8 cellular contexts compared by ENCODE assay signal in the genomic region with DNA sequence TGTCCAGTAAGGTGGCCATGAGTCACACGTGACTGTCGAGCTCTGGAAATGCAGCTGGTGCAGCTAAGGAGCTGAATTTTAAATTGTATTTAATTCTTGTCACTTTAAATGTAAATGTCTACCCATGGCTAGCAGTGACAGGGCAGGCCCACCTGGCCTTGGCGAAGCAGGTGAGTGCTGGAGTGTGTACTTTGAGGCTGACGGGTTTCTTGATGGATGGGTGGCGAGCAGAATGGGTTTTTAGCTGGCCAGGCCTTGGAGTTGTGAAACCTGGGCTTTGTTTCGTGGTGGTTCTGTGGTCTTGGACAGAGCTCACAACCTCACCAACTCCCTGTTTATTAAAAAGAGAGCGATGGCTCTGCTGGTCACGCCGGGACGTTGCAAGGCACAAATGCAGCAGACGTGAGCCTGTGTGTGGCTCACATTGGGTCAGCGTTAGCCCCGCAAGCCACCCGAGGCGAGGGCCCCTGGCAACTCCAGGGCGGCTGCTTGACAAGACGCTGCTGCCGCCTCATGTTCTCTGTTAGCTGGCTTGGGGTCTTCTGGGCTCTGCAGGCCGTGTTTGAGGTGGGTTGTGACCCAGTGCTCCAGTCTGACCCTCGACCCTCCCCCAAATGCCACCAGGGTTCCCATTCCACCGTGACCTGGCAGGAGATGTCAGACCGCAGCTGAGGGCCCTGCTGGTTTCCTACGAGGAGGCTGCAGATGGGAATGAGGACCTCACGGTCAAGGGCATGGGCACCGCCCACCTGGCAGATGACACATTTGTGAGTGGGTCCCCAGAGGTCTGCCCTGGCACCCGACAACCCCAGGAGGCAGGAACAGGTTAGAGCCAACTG.
DNase-seq lines count a peak whose midpoint lies in the region; ATAC-seq, FAIRE-seq and TF ChIP-seq lines count a peak whose summit lies in the region.
"Not testable (repeated sequence)": the region's sequence is repeated elsewhere in the genome, so short reads cannot be mapped to it uniquely, and the experiment has no call there.

No MANE protein-coding gene starts in this region.

- H3K27me3 Mint-ChIP-seq in osteocyte (ENCODE audit: unreplicated experiment): not testable (repeated sequence)

- H3K4me3 Mint-ChIP-seq in osteocyte (ENCODE audit: unreplicated experiment): not testable (repeated sequence)

- H3K36me3 ChIP-seq in BLaER1; IMR-90 (ENCODE audit: control insufficient read depth, insufficient read depth, low read length); bronchial epithelial cell (ENCODE audit: control insufficient read depth, insufficient read depth, low read length); right lobe of liver: not testable (repeated sequence)

- in situ Hi-C loops in IMR-90 (cut with MboI; ENCODE audit: low sequenced_read_pairs): loop anchor here (5.0 kb wide), 1 partner anchor 184 kb away; a partner anchor contains a TSS

- not testable (repeated sequence) for H2BK20ac ChIP-seq in IMR-90 (ENCODE audit: low read depth, low read length)

- H3K27ac ChIP-seq in BLaER1; IMR-90 (ENCODE audit: insufficient read depth, low read length); right lobe of liver: not testable (repeated sequence)

- not testable (repeated sequence) for DNase-seq in IMR-90; bronchial epithelial cell (ENCODE audit: low read depth); left colon; right lobe of liver; urothelium cell line (ENCODE audit: low spot score)
- DNase-seq in activated CD8-positive, alpha-beta memory T cell treated with anti-CD3 and anti-CD28 coated beads for 24 hours: peak; percentile 37
- DNase-seq in osteocyte (ENCODE audit: extremely low spot score, unreplicated experiment): peak; percentile 67

- not testable (repeated sequence) for H4K20me1 ChIP-seq in BLaER1; IMR-90 (ENCODE audit: insufficient read depth, low read length)

- H3K9me3 Mint-ChIP-seq in osteocyte (ENCODE audit: unreplicated experiment): not testable (repeated sequence)

- 96% methylated on average over 9 of the region's 26 CpGs; no CpG with 5 or more reads in 1 of the 2 experiments for WGBS in IMR-90 (ENCODE audit: extremely low coverage in 2 of 2, insufficient read length in 1 of 2), 2 experiments
- no CpG with 5 or more reads among the region's 26 CpGs for WGBS in right lobe of liver (ENCODE audit: insufficient coverage, low coverage, low lambda C conversion rate, missing lambda C conversion rate)

- H3K9me3 ChIP-seq in BLaER1; IMR-90 (ENCODE audit: control insufficient read depth, insufficient read depth, low read length); right lobe of liver: not testable (repeated sequence)

- TF ChIP-seq RAD21 in IMR-90 (IDR thresholded peaks at IDR 0.05; ENCODE audit: low read length): not testable (repeated sequence)

- CTCF ChIA-PET in IMR-90 (lab: Yijun Ruan, JAX): not testable (repeated sequence)

- H3K56ac ChIP-seq in IMR-90 (ENCODE audit: extremely low read depth, insufficient read depth, low read length): not testable (repeated sequence)

- H3K79me1 ChIP-seq in IMR-90 (ENCODE audit: low read depth in 1 of 2, low read length in 2 of 2): not testable (repeated sequence)

- not testable (repeated sequence) for H2AFZ ChIP-seq in IMR-90 (replicated peaks; ENCODE audit: low read length, poor library complexity)

- peaks cover 41% of the 10 kb centered on the region for H3K4me1 ChIP-seq in BLaER1
- peaks cover 17% of the 10 kb centered on the region for H3K4me1 ChIP-seq in IMR-90 (ENCODE audit: control insufficient read depth, insufficient read depth, low read length)
- H3K4me1 ChIP-seq in right lobe of liver: not testable (repeated sequence)

- H4K91ac ChIP-seq in IMR-90 (ENCODE audit: insufficient read depth, low read depth, low read length): not testable (repeated sequence)

- not testable (repeated sequence) for ATAC-seq in IMR-90 (ENCODE audit: low read depth)
- ATAC-seq in left colon: peak; percentile 47
- ATAC-seq in right lobe of liver: peak; percentile 23 to 76 (median 54)

- dilution Hi-C loops in IMR-90 (cut with HindIII; ENCODE audit: low sequenced_read_pairs, unreplicated experiment): not testable (repeated sequence)

- not testable (repeated sequence) for H2BK5ac ChIP-seq in IMR-90 (ENCODE audit: low read depth, low read length, poor library complexity, severe bottlenecking)

- TF ChIP-seq CTCF in IMR-90 (conservative IDR thresholded peaks at IDR 0.05; ENCODE audit: low read depth, low read length); bronchial epithelial cell (IDR thresholded peaks at IDR 0.05; ENCODE audit: insufficient read depth, low read length, severe bottlenecking); right lobe of liver (IDR thresholded peaks at IDR 0.05); osteocyte (IDR thresholded peaks at IDR 0.05): not testable (repeated sequence)

- intact Hi-C loops in IMR-90 (cut with micrococcal nuclease): loop anchor here (10.0 kb wide), 1 partner anchor 186 kb away; a partner anchor contains a TSS
- intact Hi-C loops in left colon (cut with DNase I, micrococcal nuclease); right lobe of liver (cut with DNase I): not testable (repeated sequence)

- not testable (repeated sequence) for H3K9ac ChIP-seq in BLaER1; IMR-90 (ENCODE audit: low read depth, low read length)

- not testable (repeated sequence) for H3K9me1 ChIP-seq in IMR-90 (ENCODE audit: insufficient read depth, low read length)

- peak; percentile 88 for FAIRE-seq in bronchial epithelial cell (lab: Jason Lieb, UNC)
- peak; percentile 61 for FAIRE-seq in urothelium cell line (lab: Jason Lieb, UNC)

- H3K27ac Mint-ChIP-seq in osteocyte (ENCODE audit: unreplicated experiment): not testable (repeated sequence)

- H3K36me3 Mint-ChIP-seq in osteocyte (ENCODE audit: unreplicated experiment): not testable (repeated sequence)

- H3K14ac ChIP-seq in IMR-90 (replicated peaks; ENCODE audit: low read depth, low read length): not testable (repeated sequence)

- not testable (repeated sequence) for H3K27me3 ChIP-seq in BLaER1; IMR-90 (ENCODE audit: control insufficient read depth, insufficient read depth, low read length); bronchial epithelial cell (ENCODE audit: control insufficient read depth, insufficient read depth, low read length); right lobe of liver

- H3K23ac ChIP-seq in IMR-90 (ENCODE audit: low read depth, low read length): not testable (repeated sequence)

- POLR2A ChIA-PET in IMR-90 (lab: Charles Lee; ENCODE audit: unreplicated experiment): not testable (repeated sequence)

- not testable (repeated sequence) for H2BK15ac ChIP-seq in IMR-90 (ENCODE audit: low read depth, low read length)

- H3K4me1 Mint-ChIP-seq in osteocyte (ENCODE audit: unreplicated experiment): not testable (repeated sequence)

- not testable (repeated sequence) for H3K4me3 ChIP-seq in BLaER1; IMR-90 (ENCODE audit: insufficient read depth, low read depth, low read length); bronchial epithelial cell (ENCODE audit: low read depth, low read length); right lobe of liver

- H3K4me2 ChIP-seq in BLaER1: peak overlapping the region; percentile 59; the same call in 1 of the 2 replicates
- not testable (repeated sequence) for H3K4me2 ChIP-seq in IMR-90 (ENCODE audit: low read depth, low read length)

- H3K4ac ChIP-seq in IMR-90 (ENCODE audit: low read depth, low read length): not testable (repeated sequence)

- H2BK120ac ChIP-seq in IMR-90 (ENCODE audit: low read depth, low read length): 0 out of 2 replicates have a peak overlapping the region, but pooled peaks have one; percentile 14

- not testable (repeated sequence) for H4K8ac ChIP-seq in IMR-90 (ENCODE audit: low read depth in 2 of 2, low read length in 2 of 2)

- H2AK9ac ChIP-seq in IMR-90 (replicated peaks; ENCODE audit: low read depth, low read length, poor library complexity): not testable (repeated sequence)

- not testable (repeated sequence) for BruUV-seq in IMR-90 (replicated peaks; lab: Mats Ljungman, UMichigan)

- H3K18ac ChIP-seq in IMR-90 (ENCODE audit: low read depth, low read length): not testable (repeated sequence)

- not testable (repeated sequence) for TF ChIP-seq POLR2A in IMR-90 (IDR thresholded peaks at IDR 0.05; ENCODE audit: low read depth, low read length); right lobe of liver (IDR thresholded peaks at IDR 0.05)

- H2AK5ac ChIP-seq in IMR-90 (ENCODE audit: low read depth, low read length): not testable (repeated sequence)

- not testable (repeated sequence) for H4K5ac ChIP-seq in IMR-90 (ENCODE audit: low read depth, low read length)
